ENCODE assay signal across 8 cellular contexts in genomic region chr7:134514663-134515062, GRCh38. TPM values are rescaled to one million over a fixed set of nuclear protein-coding genes. Genes with fewer than 3 reads are reported as not detected.
A peak's percentile ranks its signal among the peaks of the same experiment; 100 is the strongest.
DNase-seq lines count a peak whose midpoint lies in the region; ATAC-seq and TF ChIP-seq lines count a peak whose summit lies in the region.

No MANE protein-coding gene starts in this region.

- no peak for TF ChIP-seq POLR2A in prostate gland (IDR thresholded peaks at IDR 0.05)

- no peaks in the 10 kb centered on the region for H3K9me3 Mint-ChIP-seq in activated CD8-positive, alpha-beta T cell treated with anti-CD3 and anti-CD28 coated beads, Interleukin-2, amount 10 ng/mL, durations not matched to agents 7 days and 5 days (ENCODE audit: insufficient read depth)

- no peaks in the 10 kb centered on the region for H3K9me3 ChIP-seq in prostate gland

- POLR2A ChIA-PET in activated CD8-positive, alpha-beta T cell treated with anti-CD3 and anti-CD28 coated beads, Interleukin-2, amount 10 ng/mL, durations not matched to agents 7 days and 5 days (lab: Charles Lee), result no interaction called here

- DNase-seq in A172 (ENCODE audit: low spot score), result peak; percentile 67
- DNase-seq in ELR (ENCODE audit: low read depth), result peak; percentile 87
- DNase-seq in NCI-H345 (lab: John Stamatoyannopoulos, UW), result peak; percentile 76
- peak; percentile 59 for DNase-seq in activated CD8-positive, alpha-beta T cell treated with anti-CD3 and anti-CD28 coated beads, Interleukin-2, amount 10 ng/mL, durations not matched to agents 7 days and 5 days
- no peak for DNase-seq in Right ventricle myocardium superior
- peak; percentile 41 for DNase-seq in prostate gland (ENCODE audit: low spot score)

- intact Hi-C loops in Right ventricle myocardium superior (cut with DNase I) (loop anchor here (2.0 kb wide), 1 partner anchor 92 kb away; no protein-coding TSS in a partner anchor), prostate gland (cut with DNase I) (loop anchor here (2.0 to 5.0 kb wide), 2 partner anchors 33 to 92 kb away; partner anchors contain the start of gene AKR1B15)

- CTCF ChIA-PET in activated CD8-positive, alpha-beta T cell treated with anti-CD3 and anti-CD28 coated beads, Interleukin-2, amount 10 ng/mL, durations not matched to agents 7 days and 5 days (lab: Charles Lee), result interaction anchor here (0.8 to 6.9 kb wide), 18 partner anchors 21 to 439 kb away, joined by 3 to 99 read pairs (median 3); partner anchors contain the start of gene SLC35B4

- H3K27ac Mint-ChIP-seq in activated CD8-positive, alpha-beta T cell treated with anti-CD3 and anti-CD28 coated beads, Interleukin-2, amount 10 ng/mL, durations not matched to agents 7 days and 5 days, result no peak overlapping the region

- no peak overlapping the region for H3K4me3 Mint-ChIP-seq in activated CD8-positive, alpha-beta T cell treated with anti-CD3 and anti-CD28 coated beads, Interleukin-2, amount 10 ng/mL, durations not matched to agents 7 days and 5 days

- no peak overlapping the region for H3K27ac ChIP-seq in prostate gland

- H3K27me3 Mint-ChIP-seq in activated CD8-positive, alpha-beta T cell treated with anti-CD3 and anti-CD28 coated beads, Interleukin-2, amount 10 ng/mL, durations not matched to agents 7 days and 5 days (ENCODE audit: low read depth), result peaks cover 10% of the 10 kb centered on the region

- no peaks in the 10 kb centered on the region for H3K4me1 ChIP-seq in prostate gland (replicated peaks)

- peaks cover 3% of the 10 kb centered on the region for H3K27me3 ChIP-seq in prostate gland (replicated peaks; ENCODE audit: insufficient read depth)

- peaks cover 5% of the 10 kb centered on the region for H3K4me1 Mint-ChIP-seq in activated CD8-positive, alpha-beta T cell treated with anti-CD3 and anti-CD28 coated beads, Interleukin-2, amount 10 ng/mL, durations not matched to agents 7 days and 5 days (ENCODE audit: low read depth)

- ATAC-seq in HG03097 (IDR thresholded peaks at IDR 0.05; ENCODE audit: low FRiP score, unreplicated experiment) (peak; percentile 68), Right ventricle myocardium superior (ENCODE audit: poor library complexity) (peak; percentile 62), GM19397 (IDR thresholded peaks at IDR 0.05; ENCODE audit: unreplicated experiment) (no peak)
- peak; percentile 74 for ATAC-seq in activated CD8-positive, alpha-beta T cell treated with anti-CD3 and anti-CD28 coated beads, Interleukin-2, amount 10 ng/mL, durations not matched to agents 7 days and 5 days

- TF ChIP-seq CTCF in prostate gland (IDR thresholded peaks at IDR 0.05), result peak; percentile 70 to 79 (median 74)

- H3K36me3 Mint-ChIP-seq in activated CD8-positive, alpha-beta T cell treated with anti-CD3 and anti-CD28 coated beads, Interleukin-2, amount 10 ng/mL, durations not matched to agents 7 days and 5 days (ENCODE audit: low read depth), result no peaks in the 10 kb centered on the region

- no peaks in the 10 kb centered on the region for H3K36me3 ChIP-seq in prostate gland

- no peak overlapping the region for H3K4me3 ChIP-seq in prostate gland

- WGBS in prostate gland, result 2% methylated on average over 4 of the region's 4 CpGs

RNA-seq across cellular contexts. Expression of gene AKR1B10, which starts 12.7 kb away (rescaled TPM):
- 3.0 and 15.8 TPM in 2 replicates for total RNA-seq in A172 (2014; rRNA removed; shearing (Covaris generic))
- total RNA-seq in activated CD8-positive, alpha-beta T cell treated with anti-CD3 and anti-CD28 coated beads, Interleukin-2, amount 10 ng/mL, durations not matched to agents 7 days and 5 days, result not detected
- total RNA-seq in Right ventricle myocardium superior, result 0.40 TPM
- 1 to 10 TPM in 1 of 2 donors, not detected in 1; 1.7 TPM for total RNA-seq in prostate gland

RNA-seq across cellular contexts. Expression of gene AKR1B15, which starts 34.2 kb away (rescaled TPM):
- not detected in 2 replicates for total RNA-seq in A172 (2014; rRNA removed; shearing (Covaris generic))
- total RNA-seq in activated CD8-positive, alpha-beta T cell treated with anti-CD3 and anti-CD28 coated beads, Interleukin-2, amount 10 ng/mL, durations not matched to agents 7 days and 5 days, result not detected
- total RNA-seq in Right ventricle myocardium superior (not detected), prostate gland (1 to 10 TPM in 1 of 2 donors, not detected in 1; 1.0 TPM)

RNA-seq across cellular contexts. Expression of gene AKR1B1, which starts 55.8 kb away (rescaled TPM):
- 83.9 and 97.8 TPM in 2 replicates for total RNA-seq in A172 (2014; rRNA removed; shearing (Covaris generic))
- total RNA-seq in activated CD8-positive, alpha-beta T cell treated with anti-CD3 and anti-CD28 coated beads, Interleukin-2, amount 10 ng/mL, durations not matched to agents 7 days and 5 days, result 100 to 1,000 TPM in 1 of 2 experiments, 10 to 100 TPM in 1; 99.8 to 101 TPM
- total RNA-seq in Right ventricle myocardium superior (208 TPM), prostate gland (10 to 100 TPM; 30.5 to 75.0 TPM)
